Comparison of ENCODE assay signal across 12 cellular contexts in genomic region chr13:49082653-49083536, GRCh38.
DNase-seq lines count a peak whose midpoint lies in the region; ATAC-seq and TF ChIP-seq lines count a peak whose summit lies in the region.
"Had no signal": no experiment of that assay in that cellular context is flagged by ENCODE, and none has a peak within 500 bp of the region (broad histone marks: within the 10 kb centered on the region; RNA-seq: fewer than 3 reads in every experiment).

No MANE protein-coding gene starts in this region.

- H3K4me3 ChIP-seq in vagina, result no peak overlapping the region
- H3K4me3 ChIP-seq: BLaER1, body of pancreas had no signal

- TF ChIP-seq CTCF in vagina (IDR thresholded peaks at IDR 0.05), result no peak

- TF ChIP-seq POLR2A in vagina (IDR thresholded peaks at IDR 0.05), result no peak

- DNase-seq in AG08396 (ENCODE audit: low spot score), result peak; percentile 59
- DNase-seq in dedifferentiated amniotic fluid mesenchymal stem cell (ENCODE audit: extremely low spot score), result peak; percentile 50
- DNase-seq in NCI-H2081 (lab: John Stamatoyannopoulos, UW), result no peak
- DNase-seq in left lobe of liver (ENCODE audit: low spot score), result no peak
- no peak for DNase-seq in vagina (ENCODE audit: extremely low spot score in 2 of 2)
- DNase-seq in DMS 273 treated with DMSO at 0.1 percent for 48 hours (lab: John Stamatoyannopoulos, UW), result no peak
- DNase-seq: body of pancreas; GOT3; stimulated activated CD4-positive, alpha-beta T cell treated with anti-CD3 and anti-CD28 coated beads, Interleukin-15, amount 100 ng/mL, for 24 hours had no signal

- H3K36me3 ChIP-seq in vagina, result no peaks in the 10 kb centered on the region

- H3K27me3 ChIP-seq in vagina, result no peaks in the 10 kb centered on the region
- H3K27me3 ChIP-seq: BLaER1, body of pancreas had no signal

- no peaks in the 10 kb centered on the region for H3K9me3 ChIP-seq in vagina
- H3K9me3 ChIP-seq: BLaER1, body of pancreas had no signal

- ATAC-seq in GM19397 (IDR thresholded peaks at IDR 0.05; ENCODE audit: unreplicated experiment) (peak; percentile 73), HG03159 (IDR thresholded peaks at IDR 0.05; ENCODE audit: unreplicated experiment) (peak; percentile 86), left lobe of liver (no peak)
- ATAC-seq: body of pancreas had no signal

- no peak overlapping the region for H3K27ac ChIP-seq in vagina
- H3K27ac ChIP-seq: BLaER1, body of pancreas had no signal

- H3K4me1 ChIP-seq in vagina, result no peaks in the 10 kb centered on the region
- H3K4me1 ChIP-seq: BLaER1, body of pancreas had no signal

- intact Hi-C loops in vagina (cut with DNase I), result no loop called here

Comparison
In these comparisons a context has a peak if more than half of its experiments do, and no peak if none do; other contexts are left out.
1. DNase-seq: peak in AG08396 (single experiment) and dedifferentiated amniotic fluid mesenchymal stem cell (single experiment); none in NCI-H2081 (0 of 2), left lobe of liver (single experiment), vagina (0 of 2) and DMS 273 treated with DMSO at 0.1 percent for 48 hours (single experiment).